8 cellular contexts compared by ENCODE assay signal in the genomic region with DNA sequence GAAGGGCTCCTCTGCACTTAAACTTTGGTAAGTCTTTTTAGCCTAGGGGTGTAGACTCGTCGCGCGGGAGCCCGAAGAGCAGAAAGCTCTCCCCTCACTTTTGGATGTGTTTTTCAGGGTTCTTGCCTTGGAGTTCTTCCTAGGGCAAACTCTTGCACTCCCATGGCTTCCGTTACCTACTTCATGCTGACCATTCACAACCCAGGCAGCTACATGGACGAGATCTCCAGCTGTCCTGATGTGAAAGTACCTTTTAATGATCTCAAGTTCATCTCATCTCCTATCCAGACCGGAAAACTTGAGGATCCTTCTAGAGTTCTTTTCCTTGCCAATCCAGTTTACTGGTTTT. TPM values are rescaled to one million over a fixed set of nuclear protein-coding genes. Genes with fewer than 3 reads are reported as not detected.
DNase-seq lines count a peak whose midpoint lies in the region; ATAC-seq and TF ChIP-seq lines count a peak whose summit lies in the region.

No MANE protein-coding gene starts in this region.

- H3K27ac Mint-ChIP-seq in neural progenitor cell, result peak overlapping the region; percentile 97

- TF ChIP-seq CTCF in DOHH2 (IDR thresholded peaks at IDR 0.05; ENCODE audit: low read depth, low read length, poor library complexity, severe bottlenecking), result no peak
- TF ChIP-seq CTCF in LNCaP clone FGC (IDR thresholded peaks at IDR 0.05; ENCODE audit: control insufficient read depth, extremely low read depth, insufficient read depth), result no peak
- TF ChIP-seq CTCF in neural progenitor cell (IDR thresholded peaks at IDR 0.05), result no peak

- H3K9me3 ChIP-seq in DOHH2 (ENCODE audit: control insufficient read depth, insufficient read depth, low read length), result no peaks in the 10 kb centered on the region
- H3K9me3 ChIP-seq in endocrine pancreas (ENCODE audit: control insufficient read depth, low read length), result no peaks in the 10 kb centered on the region
- no peaks in the 10 kb centered on the region for H3K9me3 ChIP-seq in neural progenitor cell (ENCODE audit: low read depth)

- H3K9ac ChIP-seq in endocrine pancreas (ENCODE audit: control insufficient read depth, insufficient read depth, low read length) (peak overlapping the region; percentile 87), neural progenitor cell (peak overlapping the region; percentile 81)

- no peaks in the 10 kb centered on the region for H3K9me2 ChIP-seq in DOHH2 (replicated peaks; ENCODE audit: control insufficient read depth, low read length)

- peaks cover 17% of the 10 kb centered on the region for H3K36me3 ChIP-seq in DOHH2 (ENCODE audit: control insufficient read depth, low read length)
- H3K36me3 ChIP-seq in endocrine pancreas (ENCODE audit: control insufficient read depth, insufficient read depth, low read length), result no peaks in the 10 kb centered on the region
- no peaks in the 10 kb centered on the region for H3K36me3 ChIP-seq in neural progenitor cell

- intact Hi-C loops in posterior cingulate gyrus (cut with DNase I), result loop anchor here (2.0 kb wide), 1 partner anchor 21 kb away; no protein-coding TSS in a partner anchor

- peaks cover 84% of the 10 kb centered on the region for H3K79me2 ChIP-seq in DOHH2 (ENCODE audit: control insufficient read depth, low read length)
- peaks cover 95% of the 10 kb centered on the region for H3K79me2 ChIP-seq in neural progenitor cell (ENCODE audit: low read depth)

- H3F3A ChIP-seq in DOHH2 (ENCODE audit: control insufficient read depth, insufficient read depth), result peaks cover 7% of the 10 kb centered on the region
- peaks cover 7% of the 10 kb centered on the region for H3F3A ChIP-seq in neural progenitor cell (ENCODE audit: low read depth)

- H3K4me3 ChIP-seq in DOHH2 (ENCODE audit: low read length) (peak overlapping the region; percentile 99), LNCaP clone FGC (ENCODE audit: low read depth, low read length) (peak overlapping the region; percentile 76), endocrine pancreas (ENCODE audit: control insufficient read depth, insufficient read depth, low read length) (peak overlapping the region; percentile 85), neural progenitor cell (peak overlapping the region; percentile 91)

- no peaks in the 10 kb centered on the region for H3K27me3 Mint-ChIP-seq in neural progenitor cell (ENCODE audit: insufficient read depth, low read depth)

- ATAC-seq in GM21529 (IDR thresholded peaks at IDR 0.05; ENCODE audit: unreplicated experiment), result no peak

- H3K36me3 Mint-ChIP-seq in neural progenitor cell, result no peaks in the 10 kb centered on the region

- H3K4me1 ChIP-seq in DOHH2 (ENCODE audit: control insufficient read depth, low read length), result peaks cover 21% of the 10 kb centered on the region
- peaks cover 25% of the 10 kb centered on the region for H3K4me1 ChIP-seq in endocrine pancreas (ENCODE audit: control insufficient read depth, insufficient read depth, low read length)
- peaks cover 15% of the 10 kb centered on the region for H3K4me1 ChIP-seq in neural progenitor cell

- peaks cover 11% of the 10 kb centered on the region for H3K4me1 Mint-ChIP-seq in neural progenitor cell

- DNase-seq in LNCaP clone FGC (ENCODE audit: low read depth), result no peak
- DNase-seq in neural progenitor cell (ENCODE audit: low spot score), result no peak
- DNase-seq in NCI-H748 (lab: John Stamatoyannopoulos, UW; ENCODE audit: unreplicated experiment), result no peak
- no peak for DNase-seq in OCI-M1 (lab: John Stamatoyannopoulos, UW)
- no peak for DNase-seq in posterior cingulate gyrus

- no peak overlapping the region for H3K4me3 Mint-ChIP-seq in neural progenitor cell

- H3K9me3 Mint-ChIP-seq in neural progenitor cell, result no peaks in the 10 kb centered on the region

- H2AFZ ChIP-seq in neural progenitor cell (replicated peaks), result peak overlapping the region; percentile 89

- H4K20me1 ChIP-seq in DOHH2 (ENCODE audit: control insufficient read depth, insufficient read depth, low read depth, low read length) (no peaks in the 10 kb centered on the region), neural progenitor cell (ENCODE audit: low read depth) (peaks cover 32% of the 10 kb centered on the region)

- H3K4me2 ChIP-seq in DOHH2 (ENCODE audit: low read length) (peak overlapping the region; percentile 68), neural progenitor cell (peak overlapping the region; percentile 89)

- H3K27ac ChIP-seq in DOHH2 (ENCODE audit: low read depth, low read length) (peak overlapping the region; percentile 47), neural progenitor cell (peak overlapping the region; percentile 59)

- H3K27me3 ChIP-seq in DOHH2 (ENCODE audit: control insufficient read depth, low read length) (no peaks in the 10 kb centered on the region), endocrine pancreas (ENCODE audit: control insufficient read depth, insufficient read depth, low read length) (no peaks in the 10 kb centered on the region), neural progenitor cell (no peaks in the 10 kb centered on the region)

RNA-seq across cellular contexts. Expression of a gene that starts 0.5 kb away (rescaled TPM):
- total RNA-seq in neural progenitor cell (ENCODE audit: low replicate concordance), result 9.0 and 15.5 TPM in 2 replicates

RNA-seq across cellular contexts. Expression of a gene that starts 9.0 kb away (rescaled TPM):
- 48.5 and 55.2 TPM in 2 replicates for total RNA-seq in neural progenitor cell (ENCODE audit: low replicate concordance)

RNA-seq across cellular contexts. Expression of a gene that starts 18.7 kb away (rescaled TPM):
- total RNA-seq in neural progenitor cell (ENCODE audit: low replicate concordance), result 18.0 and 23.7 TPM in 2 replicates

RNA-seq across cellular contexts. Expression of a gene that starts 26.7 kb away (rescaled TPM):
- 49.9 and 56.7 TPM in 2 replicates for total RNA-seq in neural progenitor cell (ENCODE audit: low replicate concordance)
